In genomic region chr6:157317129-157317814, GRCh38 we compare ENCODE assay signal across 8 cellular contexts. TPM values are rescaled to one million over a fixed set of nuclear protein-coding genes. Genes with fewer than 3 reads are reported as not detected.
DNase-seq lines count a peak whose midpoint lies in the region; ATAC-seq lines count a peak whose summit lies in the region.

No MANE protein-coding gene starts in this region.

- no peaks in the 10 kb centered on the region for H3K9me3 Mint-ChIP-seq in activated T-cell treated with anti-CD3 and anti-CD28 coated beads, Interleukin-2, amount 50 U/mL, for 4 hours

- ATAC-seq in activated T-cell treated with anti-CD3 and anti-CD28 coated beads, Interleukin-2, amount 50 U/mL, for 4 hours: peak; percentile 47 to 66
- no peak for ATAC-seq in HG03571 (IDR thresholded peaks at IDR 0.05; ENCODE audit: unreplicated experiment)

- DNase-seq in G401 (ENCODE audit: low spot score) (peak; percentile 76), globus pallidus (ENCODE audit: low spot score) (peak; percentile 32), smooth muscle cell of the brain vasculature (ENCODE audit: low read depth, low spot score) (peak; percentile 26), NCI-H510A treated with DMSO at 0.1 percent for 48 hours (lab: John Stamatoyannopoulos, UW) (no peak), OCI-M2 (lab: John Stamatoyannopoulos, UW; ENCODE audit: unreplicated experiment) (no peak), germinal center (ENCODE audit: low spot score) (no peak)
- no peak for DNase-seq in activated T-cell treated with anti-CD3 and anti-CD28 coated beads, Interleukin-2, amount 50 U/mL, for 4 hours

- peaks cover 17% of the 10 kb centered on the region for H3K4me1 Mint-ChIP-seq in activated T-cell treated with anti-CD3 and anti-CD28 coated beads, Interleukin-2, amount 50 U/mL, for 4 hours (ENCODE audit: low read depth)

- no peaks in the 10 kb centered on the region for H3K27me3 Mint-ChIP-seq in activated T-cell treated with anti-CD3 and anti-CD28 coated beads, Interleukin-2, amount 50 U/mL, for 4 hours (ENCODE audit: low read depth)

- H3K36me3 Mint-ChIP-seq in activated T-cell treated with anti-CD3 and anti-CD28 coated beads, Interleukin-2, amount 50 U/mL, for 4 hours (ENCODE audit: insufficient read depth): peaks cover 25% of the 10 kb centered on the region

- in situ Hi-C loops in G401 (cut with HindIII; ENCODE audit: low sequenced_read_pairs): no loop called here

- no peak overlapping the region for H3K4me3 Mint-ChIP-seq in activated T-cell treated with anti-CD3 and anti-CD28 coated beads, Interleukin-2, amount 50 U/mL, for 4 hours

RNA-seq across cellular contexts. Expression of gene TMEM242, which starts 6.0 kb away (rescaled TPM):
- 4.0 and 5.5 TPM in 2 replicates for total RNA-seq in G401 (2014; rRNA removed; shearing (Covaris generic))
- 10 to 100 TPM; 10.0 to 12.8 (median 10.1) TPM for total RNA-seq in activated T-cell treated with anti-CD3 and anti-CD28 coated beads, Interleukin-2, amount 50 U/mL, for 4 hours

Comparison
In these comparisons a context has a peak if more than half of its experiments do, and no peak if none do; other contexts are left out.
1. DNase-seq: peak in G401 (single experiment), globus pallidus (single experiment) and smooth muscle cell of the brain vasculature (single experiment); none in activated T-cell treated with anti-CD3 and anti-CD28 coated beads, Interleukin-2, amount 50 U/mL, for 4 hours (single experiment), NCI-H510A treated with DMSO at 0.1 percent for 48 hours (single experiment), OCI-M2 (single experiment) and germinal center (single experiment).